37 cellular contexts compared by ENCODE assay signal in the genomic region with DNA sequence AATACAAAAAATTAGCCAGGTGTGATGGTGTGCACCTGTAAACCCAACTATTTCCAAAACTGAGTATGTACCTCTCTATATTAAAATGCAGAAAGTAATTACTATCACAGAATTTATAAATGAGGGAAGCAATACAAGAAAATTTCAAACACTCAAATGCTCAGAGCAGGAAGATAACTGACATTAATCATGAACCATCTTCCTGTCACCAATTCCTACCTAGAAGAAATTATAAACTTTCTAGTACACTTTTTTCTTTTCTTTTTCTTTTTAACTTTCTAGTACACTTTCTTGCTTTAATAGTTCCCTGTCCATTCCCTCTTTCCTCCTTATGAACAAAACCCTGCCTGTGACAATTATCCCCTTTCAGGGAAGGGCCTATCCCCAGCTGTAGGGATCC.
DNase-seq lines count a peak whose midpoint lies in the region; ATAC-seq, FAIRE-seq and TF ChIP-seq lines count a peak whose summit lies in the region.
"Had no signal": no experiment of that assay in that cellular context is flagged by ENCODE, and none has a peak within 500 bp of the region (broad histone marks: within the 10 kb centered on the region; RNA-seq: fewer than 3 reads in every experiment).

No MANE protein-coding gene starts in this region.

- no peak for TF ChIP-seq EP300 in K562 (IDR thresholded peaks at IDR 0.05; ENCODE audit: low read length)

- H3K14ac ChIP-seq in trophoblast cell (ENCODE audit: low read length): peak overlapping the region; percentile 72

- POLR2A ChIA-PET in HEK293 (lab: Yijun Ruan, JAX): no interaction called here
- POLR2A ChIA-PET in K562 (lab: Yijun Ruan, JAX): no interaction called here

- in situ Hi-C loops in K562 (cut with MboI): no loop called here

- H3K4me1 ChIP-seq in HEK293 (ENCODE audit: control insufficient read depth, insufficient read depth, low read length) (no peaks in the 10 kb centered on the region), K562 (replicated peaks in 1 of 2; ENCODE audit: control insufficient read depth in 2 of 2, insufficient read depth in 2 of 2, low read length in 2 of 2) (peaks cover 0 to 7% of the 10 kb centered on the region in 2 experiments; a peak in 2 of 5 replicates), trophoblast cell (ENCODE audit: control insufficient read depth in 1 of 2, insufficient read depth in 2 of 2, low read length in 2 of 2) (peaks cover 23 to 32% of the 10 kb centered on the region in 2 experiments)
- H3K4me1 ChIP-seq: A549, Caco-2 had no signal

- no peak overlapping the region for H3K4me3 Mint-ChIP-seq in activated naive CD8-positive, alpha-beta T cell
- H3K4me3 Mint-ChIP-seq in activated naive CD8-positive, alpha-beta T cell treated with anti-CD3 and anti-CD28 coated beads, Interleukin-2, amount 50 U/mL, for 24 hours: no peak overlapping the region
- H3K4me3 Mint-ChIP-seq in activated T-helper 1 cell treated with anti-CD3 and anti-CD28 coated beads, Interleukin-12 subunit alpha, Interleukin-12 subunit beta, Interleukin-2, Interleukin-4 antibody, amounts not matched to agents 30 ng/mL and 10 ng/mL and 1 ng/mL, durations not matched to agents 14 hours and 24 hours and 36 hours: no peak overlapping the region
- H3K4me3 Mint-ChIP-seq: B cell; CD14-positive monocyte; CD4-positive, alpha-beta memory T cell; CD4-positive, alpha-beta T cell; CD4-positive, CD25-positive, alpha-beta regulatory T cell; CD8-positive, alpha-beta memory T cell; CD8-positive, alpha-beta T cell had no signal

- H3K27me3 Mint-ChIP-seq in activated naive CD8-positive, alpha-beta T cell: no peaks in the 10 kb centered on the region
- H3K27me3 Mint-ChIP-seq in activated naive CD8-positive, alpha-beta T cell treated with anti-CD3 and anti-CD28 coated beads, Interleukin-2, amount 50 U/mL, for 24 hours: no peaks in the 10 kb centered on the region
- no peaks in the 10 kb centered on the region for H3K27me3 Mint-ChIP-seq in activated T-helper 1 cell treated with anti-CD3 and anti-CD28 coated beads, Interleukin-12 subunit alpha, Interleukin-12 subunit beta, Interleukin-2, Interleukin-4 antibody, amounts not matched to agents 30 ng/mL and 10 ng/mL and 1 ng/mL, durations not matched to agents 14 hours and 24 hours and 36 hours (ENCODE audit: insufficient read depth)
- H3K27me3 Mint-ChIP-seq: B cell; CD4-positive, alpha-beta memory T cell; CD4-positive, alpha-beta T cell; CD4-positive, CD25-positive, alpha-beta regulatory T cell had no signal

- no peak overlapping the region for H2BK12ac ChIP-seq in trophoblast cell (ENCODE audit: low read length)

- no peak overlapping the region for H3K4ac ChIP-seq in trophoblast cell (ENCODE audit: low read depth, low read length)

- H4K8ac ChIP-seq in trophoblast cell (ENCODE audit: low read depth, low read length): no peak overlapping the region

- H3K9me1 ChIP-seq in K562 (ENCODE audit: control insufficient read depth, insufficient read depth, low read length): no peaks in the 10 kb centered on the region

- H3K9ac ChIP-seq in K562 (ENCODE audit: insufficient read depth in 1 of 2, low read depth in 2 of 2, low read length in 2 of 2) (no peak overlapping the region), trophoblast cell (ENCODE audit: low read length) (no peak overlapping the region)
- H3K9ac ChIP-seq: BLaER1; BLaER1 treated with 17β-estradiol and CSF1 and Interleukin-3, amounts not matched to agents 10 nM and 100 nM had no signal

- no peak overlapping the region for H4K12ac ChIP-seq in trophoblast cell (ENCODE audit: low read depth, low read length)

- H3K27ac ChIP-seq in HEK293 (ENCODE audit: extremely low read depth, low read depth, low read length) (no peak overlapping the region), K562 (ENCODE audit: extremely low read depth, low read depth, low read length) (no peak overlapping the region), trophoblast cell (ENCODE audit: low read depth, low read length) (no peak overlapping the region)
- H3K27ac ChIP-seq: 22Rv1; A549; BLaER1; BLaER1 treated with 17β-estradiol and CSF1 and Interleukin-3, amounts not matched to agents 10 nM and 100 nM; C4-2B had no signal

- H3K27ac Mint-ChIP-seq in activated naive CD8-positive, alpha-beta T cell: peak overlapping the region; percentile 12
- H3K27ac Mint-ChIP-seq in activated naive CD8-positive, alpha-beta T cell treated with anti-CD3 and anti-CD28 coated beads, Interleukin-2, amount 50 U/mL, for 24 hours: no peak overlapping the region
- H3K27ac Mint-ChIP-seq in activated T-helper 1 cell treated with anti-CD3 and anti-CD28 coated beads, Interleukin-12 subunit alpha, Interleukin-12 subunit beta, Interleukin-2, Interleukin-4 antibody, amounts not matched to agents 30 ng/mL and 10 ng/mL and 1 ng/mL, durations not matched to agents 14 hours and 24 hours and 36 hours: no peak overlapping the region
- H3K27ac Mint-ChIP-seq: B cell; CD14-positive monocyte; CD4-positive, alpha-beta memory T cell; CD4-positive, alpha-beta T cell; CD4-positive, CD25-positive, alpha-beta regulatory T cell; CD8-positive, alpha-beta T cell had no signal

- no peak for TF ChIP-seq POLR2A in K562 (conservative IDR thresholded peaks at IDR 0.05)

- no peak for DNase-seq in activated naive CD8-positive, alpha-beta T cell treated with anti-CD3 and anti-CD28 coated beads, Interleukin-2, amount 50 U/mL, for 24 hours
- no peak for DNase-seq in K562 (ENCODE audit: extremely low read depth in 1 of 4, low spot score in 3 of 4)
- DNase-seq in trophoblast cell: no peak
- DNase-seq in activated T-helper 1 cell treated with anti-CD3 and anti-CD28 coated beads, Interleukin-12 subunit alpha, Interleukin-12 subunit beta, Interleukin-2, Interleukin-4 antibody, amounts not matched to agents 30 ng/mL and 10 ng/mL and 1 ng/mL, durations not matched to agents 14 hours and 24 hours and 36 hours (ENCODE audit: low spot score): no peak
- DNase-seq: 8988T; ACHN; AML-193; BE2C; C1 segment of cervical spinal cord; Caco-2; Calu3; CD4-positive, alpha-beta memory T cell; CD4-positive, alpha-beta T cell; CD4-positive, CD25-positive, alpha-beta regulatory T cell; CD8-positive, alpha-beta memory T cell; CD8-positive, alpha-beta T cell; COR-L47; DMS 273 treated with DMSO at 0.1 percent for 48 hours; DMS153; DMS53; DMS79; DMS79 treated with DMSO at 0.1 percent for 48 hours; DND-41; EL had no signal

- H3K4me2 ChIP-seq in K562 (ENCODE audit: insufficient read depth, low read length) (no peak overlapping the region), trophoblast cell (ENCODE audit: low read length) (no peak overlapping the region)
- H3K4me2 ChIP-seq: A549; BLaER1; BLaER1 treated with 17β-estradiol and CSF1 and Interleukin-3, amounts not matched to agents 10 nM and 100 nM had no signal

- H3K23ac ChIP-seq in trophoblast cell (ENCODE audit: low read length): no peak overlapping the region

- H3K36me3 ChIP-seq in HEK293 (ENCODE audit: control insufficient read depth in 2 of 2, insufficient read depth in 1 of 2, low read length in 2 of 2): no peaks in the 10 kb centered on the region
- H3K36me3 ChIP-seq in K562 (ENCODE audit: control insufficient read depth, insufficient read depth, low read length): no peaks in the 10 kb centered on the region
- no peaks in the 10 kb centered on the region for H3K36me3 ChIP-seq in trophoblast cell (ENCODE audit: control insufficient read depth in 1 of 2, insufficient read depth in 2 of 2, low read length in 2 of 2)
- H3K36me3 ChIP-seq: BE2C had no signal

- no peak for ATAC-seq in activated naive CD8-positive, alpha-beta T cell treated with anti-CD3 and anti-CD28 coated beads, Interleukin-2, amount 50 U/mL, for 24 hours
- ATAC-seq in K562: no peak
- no peak for ATAC-seq in HG02759 (IDR thresholded peaks at IDR 0.05; ENCODE audit: unreplicated experiment)
- no peak for ATAC-seq in GM19397 (IDR thresholded peaks at IDR 0.05; ENCODE audit: unreplicated experiment)
- ATAC-seq: A549; CD8-positive, alpha-beta T cell had no signal

- peak overlapping the region; percentile 50 for H2BK120ac ChIP-seq in trophoblast cell (ENCODE audit: insufficient read depth, low read length, poor library complexity)

- no peak overlapping the region for H3K4me3 ChIP-seq in HEK293 (ENCODE audit: low read depth, low read length)
- H3K4me3 ChIP-seq in K562: no peak overlapping the region
- H3K4me3 ChIP-seq in trophoblast cell (ENCODE audit: low read depth, low read length): no peak overlapping the region
- H3K4me3 ChIP-seq: A549; BLaER1; BLaER1 treated with 17β-estradiol and CSF1 and Interleukin-3, amounts not matched to agents 10 nM and 100 nM had no signal

- no peaks in the 10 kb centered on the region; the same call in 1 of the 2 replicates for H4K20me1 ChIP-seq in K562 (replicated peaks; ENCODE audit: control insufficient read depth, insufficient read depth, low read length)
- H4K20me1 ChIP-seq: BLaER1 had no signal

- H3K9me3 Mint-ChIP-seq in activated naive CD8-positive, alpha-beta T cell (ENCODE audit: low read depth): no peaks in the 10 kb centered on the region
- no peaks in the 10 kb centered on the region for H3K9me3 Mint-ChIP-seq in activated naive CD8-positive, alpha-beta T cell treated with anti-CD3 and anti-CD28 coated beads, Interleukin-2, amount 50 U/mL, for 24 hours
- no peaks in the 10 kb centered on the region for H3K9me3 Mint-ChIP-seq in activated T-helper 1 cell treated with anti-CD3 and anti-CD28 coated beads, Interleukin-12 subunit alpha, Interleukin-12 subunit beta, Interleukin-2, Interleukin-4 antibody, amounts not matched to agents 30 ng/mL and 10 ng/mL and 1 ng/mL, durations not matched to agents 14 hours and 24 hours and 36 hours

- H2AK5ac ChIP-seq in trophoblast cell (ENCODE audit: low read length): no peak overlapping the region

- no peak for TF ChIP-seq CTCF in HEK293 (tag by site-specific recombination; IDR thresholded peaks at IDR 0.05)
- no peak for TF ChIP-seq CTCF in K562 (IDR thresholded peaks at IDR 0.05 in 2 of 3, conservative IDR thresholded peaks at IDR 0.05 in 1 of 3; ENCODE audit: insufficient read depth in 2 of 3, low read depth in 1 of 3, low read length in 3 of 3)

- CTCF ChIA-PET in HEK293 (lab: Yijun Ruan, JAX): no interaction called here
- CTCF ChIA-PET in K562 (lab: Yijun Ruan, JAX; ENCODE audit: low intra/inter-chr PET ratio): no interaction called here

- H3K27me3 ChIP-seq in K562 (ENCODE audit: control insufficient read depth in 2 of 2, insufficient read depth in 2 of 2, low read length in 2 of 2) (no peaks in the 10 kb centered on the region), trophoblast cell (ENCODE audit: insufficient read depth, low read length) (no peaks in the 10 kb centered on the region)
- H3K27me3 ChIP-seq: BE2C; BLaER1; BLaER1 treated with 17β-estradiol and CSF1 and Interleukin-3, amounts not matched to agents 10 nM and 100 nM had no signal

- H3K18ac ChIP-seq in trophoblast cell (ENCODE audit: low read length): no peak overlapping the region

- peaks cover 24% of the 10 kb centered on the region for H3K79me1 ChIP-seq in trophoblast cell (ENCODE audit: low read length)

- H3K79me2 ChIP-seq in K562 (ENCODE audit: control insufficient read depth, insufficient read depth, low read length) (no peaks in the 10 kb centered on the region), trophoblast cell (ENCODE audit: control insufficient read depth, insufficient read depth, low read length, poor library complexity) (peaks cover 8% of the 10 kb centered on the region)

- no peaks in the 10 kb centered on the region for H3K4me1 Mint-ChIP-seq in activated naive CD8-positive, alpha-beta T cell (ENCODE audit: low read depth)
- no peaks in the 10 kb centered on the region for H3K4me1 Mint-ChIP-seq in activated naive CD8-positive, alpha-beta T cell treated with anti-CD3 and anti-CD28 coated beads, Interleukin-2, amount 50 U/mL, for 24 hours
- H3K4me1 Mint-ChIP-seq in activated T-helper 1 cell treated with anti-CD3 and anti-CD28 coated beads, Interleukin-12 subunit alpha, Interleukin-12 subunit beta, Interleukin-2, Interleukin-4 antibody, amounts not matched to agents 30 ng/mL and 10 ng/mL and 1 ng/mL, durations not matched to agents 14 hours and 24 hours and 36 hours (ENCODE audit: low read depth): peaks cover 5% of the 10 kb centered on the region

- no peak for TF ChIP-seq RAD21 in K562 (CRISPR knock-in tag; conservative IDR thresholded peaks at IDR 0.05 in 1 of 2, IDR thresholded peaks at IDR 0.05 in 1 of 2)

- no peak overlapping the region for H2BK5ac ChIP-seq in trophoblast cell (ENCODE audit: low read depth, low read length, poor library complexity)

- peaks cover 8% of the 10 kb centered on the region for H3K36me3 Mint-ChIP-seq in activated naive CD8-positive, alpha-beta T cell
- H3K36me3 Mint-ChIP-seq in activated naive CD8-positive, alpha-beta T cell treated with anti-CD3 and anti-CD28 coated beads, Interleukin-2, amount 50 U/mL, for 24 hours (ENCODE audit: low read depth): peaks cover 15% of the 10 kb centered on the region
- peaks cover 2% of the 10 kb centered on the region for H3K36me3 Mint-ChIP-seq in activated T-helper 1 cell treated with anti-CD3 and anti-CD28 coated beads, Interleukin-12 subunit alpha, Interleukin-12 subunit beta, Interleukin-2, Interleukin-4 antibody, amounts not matched to agents 30 ng/mL and 10 ng/mL and 1 ng/mL, durations not matched to agents 14 hours and 24 hours and 36 hours (ENCODE audit: low read depth)

- intact Hi-C loops in K562 (cut with micrococcal nuclease): no loop called here
- intact Hi-C loops in activated T-helper 1 cell treated with anti-CD3 and anti-CD28 coated beads, Interleukin-12 subunit alpha, Interleukin-12 subunit beta, Interleukin-2, Interleukin-4 antibody, amounts not matched to agents 30 ng/mL and 10 ng/mL and 1 ng/mL, durations not matched to agents 14 hours and 24 hours and 36 hours (cut with micrococcal nuclease): no loop called here

- no peak overlapping the region for H2AFZ ChIP-seq in K562 (ENCODE audit: low read depth, low read length)
- H2AFZ ChIP-seq in trophoblast cell (ENCODE audit: insufficient read depth, low read length, poor library complexity): no peak overlapping the region

- no peaks in the 10 kb centered on the region for H3K9me3 ChIP-seq in HEK293 (ENCODE audit: control insufficient read depth, insufficient read depth, low read depth, low read length)
- no peaks in the 10 kb centered on the region for H3K9me3 ChIP-seq in K562 (replicated peaks; ENCODE audit: control insufficient read depth, insufficient read depth, low read depth, low read length)
- H3K9me3 ChIP-seq in trophoblast cell (ENCODE audit: insufficient read depth, low read depth, low read length): no peaks in the 10 kb centered on the region
- H3K9me3 ChIP-seq: A549, BE2C, Caco-2 had no signal

- no TSS peak for BruUV-seq in K562 (replicated peaks; lab: Mats Ljungman, UMichigan)

- peak overlapping the region; percentile 45 for H4K91ac ChIP-seq in trophoblast cell (ENCODE audit: low read depth, low read length)

- no peak for FAIRE-seq in K562 (lab: Jason Lieb, UNC)
- FAIRE-seq: A204.1, A549, D721Med had no signal
